In genomic region chr7:74417419-74417971, GRCh38 we compare ENCODE assay signal across 8 cellular contexts. TPM values are rescaled to one million over a fixed set of nuclear protein-coding genes. Genes with fewer than 3 reads are reported as not detected.
DNase-seq lines count a peak whose midpoint lies in the region; ATAC-seq and TF ChIP-seq lines count a peak whose summit lies in the region.

No MANE protein-coding gene starts in this region.

- H3K4me2 ChIP-seq in DND-41 (ENCODE audit: insufficient read depth, low read length): no peak overlapping the region

- ATAC-seq in DND-41 (ENCODE audit: insufficient read depth, low read depth) (peak; percentile 79), left ventricle myocardium superior (peak; percentile 94), HG02763 (IDR thresholded peaks at IDR 0.05; ENCODE audit: unreplicated experiment) (no peak), GM21619 (IDR thresholded peaks at IDR 0.05; ENCODE audit: unreplicated experiment) (no peak)

- H3K9ac ChIP-seq in DND-41 (ENCODE audit: low read depth, low read length): no peak overlapping the region

- DNase-seq in DND-41 (peak; percentile 43), LHCN-M2 (ENCODE audit: low read depth) (peak; percentile 54), SW 1271 (lab: John Stamatoyannopoulos, UW) (peak; percentile 33 to 38), adrenal gland (peak; percentile 65 to 85 (median 74)), left ventricle myocardium superior (peak; percentile 71), retinal pigment epithelial cell (ENCODE audit: low read depth) (peak; percentile 23)

- H3K79me2 ChIP-seq in DND-41 (ENCODE audit: insufficient read depth, low read length): no peaks in the 10 kb centered on the region

- no peak overlapping the region for H2AFZ ChIP-seq in DND-41 (ENCODE audit: low read depth, low read length)

- 12 to 20% (median 16%) methylated on average over 6 to 16 of the region's 16 CpGs for WGBS in adrenal gland, 4 donors

- H4K20me1 ChIP-seq in DND-41 (ENCODE audit: insufficient read depth, low read length): no peaks in the 10 kb centered on the region

- TF ChIP-seq CTCF in DND-41 (IDR thresholded peaks at IDR 0.05; ENCODE audit: borderline replicate concordance, extremely low read depth, low read length, poor library complexity, severe bottlenecking) (peak; percentile 97), adrenal gland (IDR thresholded peaks at IDR 0.05) (peak; percentile 94 to 99 (median 97)), retinal pigment epithelial cell (conservative IDR thresholded peaks at IDR 0.05; ENCODE audit: low read depth, low read length) (peak; percentile 95)

- H3K27me3 ChIP-seq in DND-41 (ENCODE audit: insufficient read depth, low read length, poor library complexity): no peaks in the 10 kb centered on the region
- H3K27me3 ChIP-seq in adrenal gland: no peaks in the 10 kb centered on the region

- H3K36me3 ChIP-seq in DND-41 (ENCODE audit: insufficient read depth, low read length) (no peaks in the 10 kb centered on the region), adrenal gland (replicated peaks in 1 of 2) (no peaks in the 10 kb centered on the region)

- H3K4me1 ChIP-seq in DND-41 (ENCODE audit: insufficient read depth, low read length) (no peaks in the 10 kb centered on the region), adrenal gland (replicated peaks in 1 of 2) (peaks cover 3 to 4% of the 10 kb centered on the region in 2 donors)

- H3K27ac ChIP-seq in DND-41 (ENCODE audit: low read length) (no peak overlapping the region), adrenal gland (no peak overlapping the region)

- no peak for TF ChIP-seq POLR2A in adrenal gland (IDR thresholded peaks at IDR 0.05)

- H3K9me3 ChIP-seq in DND-41 (ENCODE audit: insufficient read depth, low read length, severe bottlenecking) (no peaks in the 10 kb centered on the region), adrenal gland (replicated peaks in 1 of 3) (no peaks in the 10 kb centered on the region)

- H3K4me3 ChIP-seq in DND-41 (ENCODE audit: low read depth in 1 of 2, low read length in 2 of 2): no peak overlapping the region
- H3K4me3 ChIP-seq in adrenal gland: no peak overlapping the region
- no peak overlapping the region for H3K4me3 ChIP-seq in retinal pigment epithelial cell (ENCODE audit: low read length)

- intact Hi-C loops in adrenal gland (cut with DNase I): loop anchor here in 1 of 2 donors (2.0 to 5.0 kb wide), 2 partner anchors 130 to 149 kb away; no protein-coding TSS in a partner anchor
- intact Hi-C loops in left ventricle myocardium superior (cut with micrococcal nuclease): loop anchor here (5.0 kb wide), 1 partner anchor 150 kb away; no protein-coding TSS in a partner anchor

RNA-seq across cellular contexts. Expression of gene GTF2IRD1, which starts 36.2 kb away (rescaled TPM):
- 18.1 and 19.7 TPM in 2 replicates for total RNA-seq in LHCN-M2 (2014; rRNA removed)
- polyA plus RNA-seq in LHCN-M2 (2012): 33.0 TPM
- 10 to 100 TPM; 19.7 to 41.3 (median 25.5) TPM for total RNA-seq in adrenal gland
- polyA plus RNA-seq in adrenal gland: 10 to 100 TPM; 20.5 to 28.0 (median 27.8) TPM
- total RNA-seq in left ventricle myocardium superior: 19.5 TPM

Comparison
In these comparisons a context has a peak if more than half of its experiments do, and no peak if none do; other contexts are left out.
1. ATAC-seq: peak in DND-41 (single experiment) and left ventricle myocardium superior (single experiment); none in HG02763 (single experiment) and GM21619 (single experiment).
2. DNase-seq: peak in every context shown above with its lines; median percentile 74 in adrenal gland; 71 in left ventricle myocardium superior; 54 in LHCN-M2; 43 in DND-41; 36 in SW 1271; 23 in retinal pigment epithelial cell.
3. Peak in every context shown above with its lines, with median percentiles within 50 percentile points of each other: CTCF ChIP-seq.